Comparison of ENCODE assay signal across 9 cellular contexts in the genomic region with DNA sequence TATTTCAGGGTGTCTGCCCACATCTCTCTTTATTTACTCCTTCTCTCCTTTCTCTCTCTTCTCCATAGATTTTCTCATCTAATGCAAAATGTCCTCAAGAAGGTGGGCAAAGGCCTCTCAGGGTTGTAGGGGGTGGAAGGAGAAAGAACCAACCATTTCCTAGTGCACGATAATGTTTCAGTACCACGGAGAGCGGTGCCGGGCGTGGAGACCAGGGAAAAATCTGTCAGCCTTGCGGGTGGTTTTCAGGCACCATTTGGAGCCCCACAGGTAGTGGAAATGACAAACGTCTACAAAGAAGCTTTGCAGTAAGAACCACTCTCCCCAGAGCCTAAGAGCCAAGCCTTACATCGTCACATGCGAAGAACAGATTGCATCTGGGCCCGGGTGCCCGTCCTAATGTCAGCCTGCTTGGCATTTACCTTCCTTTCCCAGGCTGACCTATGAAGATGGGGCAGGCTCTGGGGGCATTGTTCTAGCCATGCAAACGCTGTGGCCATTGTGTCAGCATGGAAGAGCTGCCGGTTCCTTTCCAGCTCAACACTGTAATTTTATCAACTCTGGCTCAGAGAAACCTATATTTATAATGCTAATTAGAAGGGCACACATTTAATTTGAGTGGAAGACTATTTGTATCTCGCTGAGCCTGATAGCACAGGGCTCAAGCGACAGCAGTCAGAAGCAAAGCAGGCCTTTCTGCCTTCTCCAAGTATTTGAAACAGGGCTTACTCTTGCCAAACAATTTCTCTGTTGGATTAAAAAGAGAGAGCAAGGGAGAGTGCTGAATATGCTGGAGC.
DNase-seq lines count a peak whose midpoint lies in the region; ATAC-seq and TF ChIP-seq lines count a peak whose summit lies in the region.
"Had no signal": no experiment of that assay in that cellular context is flagged by ENCODE, and none has a peak within 500 bp of the region (broad histone marks: within the 10 kb centered on the region; RNA-seq: fewer than 3 reads in every experiment).

No MANE protein-coding gene starts in this region.

- H3K9me3 Mint-ChIP-seq in WTC11, result peaks cover 10% of the 10 kb centered on the region
- H3K9me3 Mint-ChIP-seq: central memory CD8-positive, alpha-beta T cell had no signal

- H3K4me1 Mint-ChIP-seq in WTC11, result no peaks in the 10 kb centered on the region
- H3K4me1 Mint-ChIP-seq: central memory CD8-positive, alpha-beta T cell had no signal

- H3K4me3 Mint-ChIP-seq in WTC11, result no peak overlapping the region
- H3K4me3 Mint-ChIP-seq: central memory CD8-positive, alpha-beta T cell had no signal

- CTCF ChIA-PET in WTC11 (lab: Charles Lee), result no interaction called here

- no peak overlapping the region for H3K27ac Mint-ChIP-seq in WTC11

- POLR2A ChIA-PET in WTC11 (lab: Charles Lee), result no interaction called here

- H3K27me3 Mint-ChIP-seq in WTC11 (ENCODE audit: low read depth), result peaks cover 3% of the 10 kb centered on the region
- H3K27me3 Mint-ChIP-seq: central memory CD8-positive, alpha-beta T cell had no signal

- no peak for TF ChIP-seq CTCF in WTC11 (IDR thresholded peaks at IDR 0.05)

- peaks cover 11% of the 10 kb centered on the region for H3K36me3 Mint-ChIP-seq in WTC11

- in situ Hi-C loops in KBM-7 (cut with MboI; ENCODE audit: low pct_unique_long_range_greater_than_20kb, low sequenced_read_pairs), result no loop called here

- peak; percentile 60 for ATAC-seq in WTC11
- ATAC-seq in GM18870 (IDR thresholded peaks at IDR 0.05; ENCODE audit: unreplicated experiment), result no peak

- DNase-seq in Daoy (ENCODE audit: low read depth) (peak; percentile 21), KBM-7 (peak; percentile 3), WTC11 (ENCODE audit: low spot score) (peak; percentile 64), kidney tubule cell (ENCODE audit: low spot score) (peak; percentile 6), DMS153 (lab: John Stamatoyannopoulos, UW) (no peak)
- DNase-seq in activated CD8-positive, alpha-beta memory T cell treated with anti-CD3 and anti-CD28 coated beads, Interleukin-2, amount 50 U/mL, for 4 hours, result no peak
- no peak for DNase-seq in central memory CD4-positive, alpha-beta T cell

TF ChIP-seq in WTC11, 78 proteins besides CTCF, POLR2A, EP300 and RAD21 (continues in another document):
- TF ChIP-seq TEAD4 (CRISPR knock-in tag; IDR thresholded peaks at IDR 0.05) (0 out of 2 replicates have a peak, but pooled peaks have one; percentile 33), IRF2 (CRISPR knock-in tag; IDR thresholded peaks at IDR 0.05; ENCODE audit: borderline replicate concordance, low read depth) (no peak), JAZF1 (CRISPR knock-in tag; IDR thresholded peaks at IDR 0.05) (no peak), MXD4 (CRISPR knock-in tag; IDR thresholded peaks at IDR 0.05; ENCODE audit: borderline replicate concordance) (no peak), ZNF232 (CRISPR knock-in tag; IDR thresholded peaks at IDR 0.05) (no peak), RELA (CRISPR knock-in tag; IDR thresholded peaks at IDR 0.05; ENCODE audit: borderline replicate concordance) (no peak), ESRRA (CRISPR knock-in tag; IDR thresholded peaks at IDR 0.05; ENCODE audit: borderline replicate concordance) (no peak), EMX1 (CRISPR knock-in tag; IDR thresholded peaks at IDR 0.05) (no peak), NR3C1 (CRISPR knock-in tag; conservative IDR thresholded peaks at IDR 0.05; ENCODE audit: low read depth) (no peak), TEAD1 (CRISPR knock-in tag; IDR thresholded peaks at IDR 0.05) (peak; percentile 60; the same call in 1 of the 2 replicates), NFE2L1 (CRISPR knock-in tag; IDR thresholded peaks at IDR 0.05) (no peak)
- TF ChIP-seq, protein P1, sequence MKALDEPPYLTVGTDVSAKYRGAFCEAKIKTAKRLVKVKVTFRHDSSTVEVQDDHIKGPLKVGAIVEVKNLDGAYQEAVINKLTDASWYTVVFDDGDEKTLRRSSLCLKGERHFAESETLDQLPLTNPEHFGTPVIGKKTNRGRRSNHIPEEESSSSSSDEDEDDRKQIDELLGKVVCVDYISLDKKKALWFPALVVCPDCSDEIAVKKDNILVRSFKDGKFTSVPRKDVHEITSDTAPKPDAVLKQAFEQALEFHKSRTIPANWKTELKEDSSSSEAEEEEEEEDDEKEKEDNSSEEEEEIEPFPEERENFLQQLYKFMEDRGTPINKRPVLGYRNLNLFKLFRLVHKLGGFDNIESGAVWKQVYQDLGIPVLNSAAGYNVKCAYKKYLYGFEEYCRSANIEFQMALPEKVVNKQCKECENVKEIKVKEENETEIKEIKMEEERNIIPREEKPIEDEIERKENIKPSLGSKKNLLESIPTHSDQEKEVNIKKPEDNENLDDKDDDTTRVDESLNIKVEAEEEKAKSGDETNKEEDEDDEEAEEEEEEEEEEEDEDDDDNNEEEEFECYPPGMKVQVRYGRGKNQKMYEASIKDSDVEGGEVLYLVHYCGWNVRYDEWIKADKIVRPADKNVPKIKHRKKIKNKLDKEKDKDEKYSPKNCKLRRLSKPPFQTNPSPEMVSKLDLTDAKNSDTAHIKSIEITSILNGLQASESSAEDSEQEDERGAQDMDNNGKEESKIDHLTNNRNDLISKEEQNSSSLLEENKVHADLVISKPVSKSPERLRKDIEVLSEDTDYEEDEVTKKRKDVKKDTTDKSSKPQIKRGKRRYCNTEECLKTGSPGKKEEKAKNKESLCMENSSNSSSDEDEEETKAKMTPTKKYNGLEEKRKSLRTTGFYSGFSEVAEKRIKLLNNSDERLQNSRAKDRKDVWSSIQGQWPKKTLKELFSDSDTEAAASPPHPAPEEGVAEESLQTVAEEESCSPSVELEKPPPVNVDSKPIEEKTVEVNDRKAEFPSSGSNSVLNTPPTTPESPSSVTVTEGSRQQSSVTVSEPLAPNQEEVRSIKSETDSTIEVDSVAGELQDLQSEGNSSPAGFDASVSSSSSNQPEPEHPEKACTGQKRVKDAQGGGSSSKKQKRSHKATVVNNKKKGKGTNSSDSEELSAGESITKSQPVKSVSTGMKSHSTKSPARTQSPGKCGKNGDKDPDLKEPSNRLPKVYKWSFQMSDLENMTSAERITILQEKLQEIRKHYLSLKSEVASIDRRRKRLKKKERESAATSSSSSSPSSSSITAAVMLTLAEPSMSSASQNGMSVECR (CRISPR knock-in tag; IDR thresholded peaks at IDR 0.05; ENCODE audit: borderline replicate concordance), result 0 out of 2 replicates have a peak, but pooled peaks have one; percentile 40
- TF ChIP-seq, protein P2, sequence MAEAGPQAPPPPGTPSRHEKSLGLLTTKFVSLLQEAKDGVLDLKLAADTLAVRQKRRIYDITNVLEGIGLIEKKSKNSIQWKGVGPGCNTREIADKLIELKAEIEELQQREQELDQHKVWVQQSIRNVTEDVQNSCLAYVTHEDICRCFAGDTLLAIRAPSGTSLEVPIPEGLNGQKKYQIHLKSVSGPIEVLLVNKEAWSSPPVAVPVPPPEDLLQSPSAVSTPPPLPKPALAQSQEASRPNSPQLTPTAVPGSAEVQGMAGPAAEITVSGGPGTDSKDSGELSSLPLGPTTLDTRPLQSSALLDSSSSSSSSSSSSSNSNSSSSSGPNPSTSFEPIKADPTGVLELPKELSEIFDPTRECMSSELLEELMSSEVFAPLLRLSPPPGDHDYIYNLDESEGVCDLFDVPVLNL (CRISPR knock-in tag; IDR thresholded peaks at IDR 0.05; ENCODE audit: borderline replicate concordance, low read depth), result no peak
- TF ChIP-seq, protein P3, sequence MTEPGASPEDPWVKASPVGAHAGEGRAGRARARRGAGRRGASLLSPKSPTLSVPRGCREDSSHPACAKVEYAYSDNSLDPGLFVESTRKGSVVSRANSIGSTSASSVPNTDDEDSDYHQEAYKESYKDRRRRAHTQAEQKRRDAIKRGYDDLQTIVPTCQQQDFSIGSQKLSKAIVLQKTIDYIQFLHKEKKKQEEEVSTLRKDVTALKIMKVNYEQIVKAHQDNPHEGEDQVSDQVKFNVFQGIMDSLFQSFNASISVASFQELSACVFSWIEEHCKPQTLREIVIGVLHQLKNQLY (CRISPR knock-in tag; IDR thresholded peaks at IDR 0.05), result no peak
- TF ChIP-seq, protein P4, sequence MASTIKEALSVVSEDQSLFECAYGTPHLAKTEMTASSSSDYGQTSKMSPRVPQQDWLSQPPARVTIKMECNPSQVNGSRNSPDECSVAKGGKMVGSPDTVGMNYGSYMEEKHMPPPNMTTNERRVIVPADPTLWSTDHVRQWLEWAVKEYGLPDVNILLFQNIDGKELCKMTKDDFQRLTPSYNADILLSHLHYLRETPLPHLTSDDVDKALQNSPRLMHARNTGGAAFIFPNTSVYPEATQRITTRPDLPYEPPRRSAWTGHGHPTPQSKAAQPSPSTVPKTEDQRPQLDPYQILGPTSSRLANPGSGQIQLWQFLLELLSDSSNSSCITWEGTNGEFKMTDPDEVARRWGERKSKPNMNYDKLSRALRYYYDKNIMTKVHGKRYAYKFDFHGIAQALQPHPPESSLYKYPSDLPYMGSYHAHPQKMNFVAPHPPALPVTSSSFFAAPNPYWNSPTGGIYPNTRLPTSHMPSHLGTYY (CRISPR knock-in tag; IDR thresholded peaks at IDR 0.05), result no peak
- TF ChIP-seq, protein P5, sequence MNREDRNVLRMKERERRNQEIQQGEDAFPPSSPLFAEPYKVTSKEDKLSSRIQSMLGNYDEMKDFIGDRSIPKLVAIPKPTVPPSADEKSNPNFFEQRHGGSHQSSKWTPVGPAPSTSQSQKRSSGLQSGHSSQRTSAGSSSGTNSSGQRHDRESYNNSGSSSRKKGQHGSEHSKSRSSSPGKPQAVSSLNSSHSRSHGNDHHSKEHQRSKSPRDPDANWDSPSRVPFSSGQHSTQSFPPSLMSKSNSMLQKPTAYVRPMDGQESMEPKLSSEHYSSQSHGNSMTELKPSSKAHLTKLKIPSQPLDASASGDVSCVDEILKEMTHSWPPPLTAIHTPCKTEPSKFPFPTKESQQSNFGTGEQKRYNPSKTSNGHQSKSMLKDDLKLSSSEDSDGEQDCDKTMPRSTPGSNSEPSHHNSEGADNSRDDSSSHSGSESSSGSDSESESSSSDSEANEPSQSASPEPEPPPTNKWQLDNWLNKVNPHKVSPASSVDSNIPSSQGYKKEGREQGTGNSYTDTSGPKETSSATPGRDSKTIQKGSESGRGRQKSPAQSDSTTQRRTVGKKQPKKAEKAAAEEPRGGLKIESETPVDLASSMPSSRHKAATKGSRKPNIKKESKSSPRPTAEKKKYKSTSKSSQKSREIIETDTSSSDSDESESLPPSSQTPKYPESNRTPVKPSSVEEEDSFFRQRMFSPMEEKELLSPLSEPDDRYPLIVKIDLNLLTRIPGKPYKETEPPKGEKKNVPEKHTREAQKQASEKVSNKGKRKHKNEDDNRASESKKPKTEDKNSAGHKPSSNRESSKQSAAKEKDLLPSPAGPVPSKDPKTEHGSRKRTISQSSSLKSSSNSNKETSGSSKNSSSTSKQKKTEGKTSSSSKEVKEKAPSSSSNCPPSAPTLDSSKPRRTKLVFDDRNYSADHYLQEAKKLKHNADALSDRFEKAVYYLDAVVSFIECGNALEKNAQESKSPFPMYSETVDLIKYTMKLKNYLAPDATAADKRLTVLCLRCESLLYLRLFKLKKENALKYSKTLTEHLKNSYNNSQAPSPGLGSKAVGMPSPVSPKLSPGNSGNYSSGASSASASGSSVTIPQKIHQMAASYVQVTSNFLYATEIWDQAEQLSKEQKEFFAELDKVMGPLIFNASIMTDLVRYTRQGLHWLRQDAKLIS (CRISPR knock-in tag; IDR thresholded peaks at IDR 0.05; ENCODE audit: borderline replicate concordance), result no peak

Comparison
In these comparisons a context has a peak if more than half of its experiments do, and no peak if none do; other contexts are left out.
1. DNase-seq: peak in Daoy (single experiment), KBM-7 (single experiment), WTC11 (single experiment) and kidney tubule cell (single experiment); none in activated CD8-positive, alpha-beta memory T cell treated with anti-CD3 and anti-CD28 coated beads, Interleukin-2, amount 50 U/mL, for 4 hours (single experiment), central memory CD4-positive, alpha-beta T cell (single experiment) and DMS153 (single experiment).